ENCODE assay signal across 21 cellular contexts in the genomic region with DNA sequence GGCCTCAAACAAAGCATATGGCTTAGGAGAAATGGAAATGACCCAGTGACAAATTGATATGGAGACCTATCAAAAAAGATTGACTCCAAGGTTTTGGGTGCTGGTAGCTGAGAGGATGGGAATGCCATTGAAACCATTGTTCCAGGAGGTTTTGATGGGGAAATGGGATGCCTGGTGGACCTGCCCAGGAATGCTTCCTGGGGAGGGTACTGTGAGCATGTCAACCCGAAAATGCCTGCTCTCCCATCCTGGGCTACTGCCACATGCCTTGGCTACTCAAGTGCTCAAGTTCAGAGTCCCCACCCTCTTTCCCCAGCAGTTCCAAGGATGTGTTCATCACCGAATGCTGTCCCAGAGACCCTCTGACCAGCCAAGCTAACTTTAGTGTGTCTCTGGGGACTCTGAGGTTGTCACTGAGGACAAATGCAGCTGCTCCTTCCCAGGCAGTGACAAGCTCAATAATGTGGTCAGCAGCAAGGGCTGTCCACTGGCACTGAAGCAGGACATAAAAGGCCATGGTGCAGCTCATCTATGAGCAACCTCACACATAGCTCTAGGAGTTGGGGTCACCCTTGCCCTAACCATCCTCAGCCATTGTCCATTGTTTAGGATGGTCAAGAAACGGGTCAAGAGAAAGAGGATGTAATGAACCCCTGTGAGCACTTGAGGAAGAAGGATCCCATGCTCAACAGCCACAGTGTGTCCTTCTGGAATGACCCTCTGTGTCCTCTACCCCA.
"Had no signal": no experiment of that assay in that cellular context is flagged by ENCODE, and none has a peak within 500 bp of the region (broad histone marks: within the 10 kb centered on the region; RNA-seq: fewer than 3 reads in every experiment).

No MANE protein-coding gene starts in this region.

- DNase-seq: activated CD4-positive, alpha-beta T cell treated with anti-CD3 and anti-CD28 coated beads for 1 hour; activated CD4-positive, alpha-beta T cell treated with anti-CD3 and anti-CD28 coated beads, Interleukin-2, amount 50 U/mL, for 1 hour; activated CD8-positive, alpha-beta T cell treated with anti-CD3 and anti-CD28 coated beads, Interleukin-2, amount 10 ng/mL, durations not matched to agents 7 days and 5 days; activated naive CD4-positive, alpha-beta T cell treated with anti-CD3 and anti-CD28 coated beads, Interleukin-2, amount 10 ng/mL, durations not matched to agents 7 days and 5 days; activated T-cell treated with anti-CD3 and anti-CD28 coated beads, Interleukin-2, amount 50 U/mL, for 48 hours; amygdala; cortex of kidney; foreskin fibroblast; kidney; left lung; sigmoid colon; stimulated activated CD4-positive, alpha-beta T cell treated with anti-CD3 and anti-CD28 coated beads, Interleukin-2, amount 100 ng/mL, for 48 hours; stimulated activated naive CD4-positive, alpha-beta T cell; T-helper 1 cell; T-helper 9 cell had no signal

- ATAC-seq: activated CD8-positive, alpha-beta T cell treated with anti-CD3 and anti-CD28 coated beads, Interleukin-2, amount 10 ng/mL, durations not matched to agents 7 days and 5 days; left lung; natural killer cell treated with Interleukin-12 subunit alpha and Interleukin-12 subunit beta and Interleukin-15 and Interleukin-18, amount 100 ng/mL, for 72 hours had no signal

- H3K27ac ChIP-seq: cardiac muscle cell, left lung, neutrophil, sigmoid colon, thoracic aorta had no signal

- H3K4me3 Mint-ChIP-seq: activated CD8-positive, alpha-beta T cell treated with anti-CD3 and anti-CD28 coated beads, Interleukin-2, amount 10 ng/mL, durations not matched to agents 7 days and 5 days; activated naive CD4-positive, alpha-beta T cell treated with anti-CD3 and anti-CD28 coated beads, Interleukin-2, amount 10 ng/mL, durations not matched to agents 7 days and 5 days; mesothelial cell of epicardium; natural killer cell treated with Interleukin-12 subunit alpha and Interleukin-12 subunit beta and Interleukin-15 and Interleukin-18, amount 100 ng/mL, for 72 hours had no signal

- H3K4me1 Mint-ChIP-seq: activated naive CD4-positive, alpha-beta T cell treated with anti-CD3 and anti-CD28 coated beads, Interleukin-2, amount 10 ng/mL, durations not matched to agents 7 days and 5 days had no signal

- H3K27me3 ChIP-seq: cardiac muscle cell, sigmoid colon had no signal

- FAIRE-seq: endometrium, kidney had no signal

- H3K9me3 ChIP-seq: left lung, neutrophil, sigmoid colon, thoracic aorta had no signal

- H3K9me3 Mint-ChIP-seq: activated naive CD4-positive, alpha-beta T cell treated with anti-CD3 and anti-CD28 coated beads, Interleukin-2, amount 10 ng/mL, durations not matched to agents 7 days and 5 days; natural killer cell treated with Interleukin-12 subunit alpha and Interleukin-12 subunit beta and Interleukin-15 and Interleukin-18, amount 100 ng/mL, for 72 hours had no signal

- H3K36me3 Mint-ChIP-seq: activated naive CD4-positive, alpha-beta T cell treated with anti-CD3 and anti-CD28 coated beads, Interleukin-2, amount 10 ng/mL, durations not matched to agents 7 days and 5 days; natural killer cell treated with Interleukin-12 subunit alpha and Interleukin-12 subunit beta and Interleukin-15 and Interleukin-18, amount 100 ng/mL, for 72 hours had no signal

- H3K4me1 ChIP-seq: left lung, sigmoid colon had no signal

- H3K36me3 ChIP-seq: cardiac muscle cell, left lung, neutrophil, sigmoid colon, thoracic aorta had no signal

- H3K27ac Mint-ChIP-seq: activated CD8-positive, alpha-beta T cell treated with anti-CD3 and anti-CD28 coated beads, Interleukin-2, amount 10 ng/mL, durations not matched to agents 7 days and 5 days; activated naive CD4-positive, alpha-beta T cell treated with anti-CD3 and anti-CD28 coated beads, Interleukin-2, amount 10 ng/mL, durations not matched to agents 7 days and 5 days; natural killer cell treated with Interleukin-12 subunit alpha and Interleukin-12 subunit beta and Interleukin-15 and Interleukin-18, amount 100 ng/mL, for 72 hours had no signal

- H3K4me3 ChIP-seq: cardiac muscle cell, left lung, sigmoid colon, thoracic aorta had no signal
